1 cellular context compared by ENCODE assay signal in the genomic region with DNA sequence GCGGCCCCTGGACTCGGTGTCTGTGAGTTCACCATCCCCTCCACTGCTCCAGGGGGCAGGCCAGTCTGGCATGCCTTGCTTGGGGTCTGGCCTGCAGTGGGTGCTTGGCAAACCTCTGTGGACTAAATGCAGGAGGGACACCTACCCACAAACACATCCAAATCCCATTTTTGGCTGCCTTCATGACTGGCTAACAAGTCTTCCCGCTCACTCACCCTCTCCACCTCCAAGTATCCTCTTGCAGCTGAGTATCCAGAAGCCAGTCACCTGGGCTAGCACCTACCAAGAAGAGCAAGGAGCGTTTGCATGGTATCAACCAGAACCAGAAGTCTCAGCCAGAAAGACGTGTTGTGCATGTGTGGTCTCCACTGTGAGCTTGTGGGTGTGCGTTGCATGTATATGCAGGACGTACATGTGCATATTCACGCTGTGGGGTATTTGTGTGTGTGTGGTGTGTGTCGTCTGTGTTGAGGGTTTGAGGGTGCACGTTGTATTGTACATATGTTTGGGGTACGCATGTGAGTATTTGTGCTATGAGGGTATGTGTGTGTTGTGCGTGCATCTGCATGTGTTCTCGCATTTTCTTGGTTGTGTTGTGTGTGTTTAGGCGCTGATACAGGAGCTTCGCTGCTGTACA.
TF ChIP-seq lines count a peak whose summit lies in the region.

No MANE protein-coding gene starts in this region.

TF ChIP-seq in H1, 55 proteins besides CTCF, POLR2A, EP300 and RAD21:
- TF ChIP-seq SRF (IDR thresholded peaks at IDR 0.05; ENCODE audit: low read depth, low read length): no peak
- TF ChIP-seq CBX5 (IDR thresholded peaks at IDR 0.05; ENCODE audit: low read depth, low read length): no peak
- no peak for TF ChIP-seq HDAC2 (IDR thresholded peaks at IDR 0.05; ENCODE audit: borderline replicate concordance in 1 of 2, low read depth in 2 of 2, low read length in 2 of 2)
- no peak for TF ChIP-seq BCL11A (IDR thresholded peaks at IDR 0.05; ENCODE audit: low read depth in 2 of 2, low read length in 2 of 2)
- TF ChIP-seq SP2 (IDR thresholded peaks at IDR 0.05; ENCODE audit: low read length): no peak
- no peak for TF ChIP-seq SP1 (IDR thresholded peaks at IDR 0.05; ENCODE audit: low read depth, low read length)
- TF ChIP-seq, protein P1, sequence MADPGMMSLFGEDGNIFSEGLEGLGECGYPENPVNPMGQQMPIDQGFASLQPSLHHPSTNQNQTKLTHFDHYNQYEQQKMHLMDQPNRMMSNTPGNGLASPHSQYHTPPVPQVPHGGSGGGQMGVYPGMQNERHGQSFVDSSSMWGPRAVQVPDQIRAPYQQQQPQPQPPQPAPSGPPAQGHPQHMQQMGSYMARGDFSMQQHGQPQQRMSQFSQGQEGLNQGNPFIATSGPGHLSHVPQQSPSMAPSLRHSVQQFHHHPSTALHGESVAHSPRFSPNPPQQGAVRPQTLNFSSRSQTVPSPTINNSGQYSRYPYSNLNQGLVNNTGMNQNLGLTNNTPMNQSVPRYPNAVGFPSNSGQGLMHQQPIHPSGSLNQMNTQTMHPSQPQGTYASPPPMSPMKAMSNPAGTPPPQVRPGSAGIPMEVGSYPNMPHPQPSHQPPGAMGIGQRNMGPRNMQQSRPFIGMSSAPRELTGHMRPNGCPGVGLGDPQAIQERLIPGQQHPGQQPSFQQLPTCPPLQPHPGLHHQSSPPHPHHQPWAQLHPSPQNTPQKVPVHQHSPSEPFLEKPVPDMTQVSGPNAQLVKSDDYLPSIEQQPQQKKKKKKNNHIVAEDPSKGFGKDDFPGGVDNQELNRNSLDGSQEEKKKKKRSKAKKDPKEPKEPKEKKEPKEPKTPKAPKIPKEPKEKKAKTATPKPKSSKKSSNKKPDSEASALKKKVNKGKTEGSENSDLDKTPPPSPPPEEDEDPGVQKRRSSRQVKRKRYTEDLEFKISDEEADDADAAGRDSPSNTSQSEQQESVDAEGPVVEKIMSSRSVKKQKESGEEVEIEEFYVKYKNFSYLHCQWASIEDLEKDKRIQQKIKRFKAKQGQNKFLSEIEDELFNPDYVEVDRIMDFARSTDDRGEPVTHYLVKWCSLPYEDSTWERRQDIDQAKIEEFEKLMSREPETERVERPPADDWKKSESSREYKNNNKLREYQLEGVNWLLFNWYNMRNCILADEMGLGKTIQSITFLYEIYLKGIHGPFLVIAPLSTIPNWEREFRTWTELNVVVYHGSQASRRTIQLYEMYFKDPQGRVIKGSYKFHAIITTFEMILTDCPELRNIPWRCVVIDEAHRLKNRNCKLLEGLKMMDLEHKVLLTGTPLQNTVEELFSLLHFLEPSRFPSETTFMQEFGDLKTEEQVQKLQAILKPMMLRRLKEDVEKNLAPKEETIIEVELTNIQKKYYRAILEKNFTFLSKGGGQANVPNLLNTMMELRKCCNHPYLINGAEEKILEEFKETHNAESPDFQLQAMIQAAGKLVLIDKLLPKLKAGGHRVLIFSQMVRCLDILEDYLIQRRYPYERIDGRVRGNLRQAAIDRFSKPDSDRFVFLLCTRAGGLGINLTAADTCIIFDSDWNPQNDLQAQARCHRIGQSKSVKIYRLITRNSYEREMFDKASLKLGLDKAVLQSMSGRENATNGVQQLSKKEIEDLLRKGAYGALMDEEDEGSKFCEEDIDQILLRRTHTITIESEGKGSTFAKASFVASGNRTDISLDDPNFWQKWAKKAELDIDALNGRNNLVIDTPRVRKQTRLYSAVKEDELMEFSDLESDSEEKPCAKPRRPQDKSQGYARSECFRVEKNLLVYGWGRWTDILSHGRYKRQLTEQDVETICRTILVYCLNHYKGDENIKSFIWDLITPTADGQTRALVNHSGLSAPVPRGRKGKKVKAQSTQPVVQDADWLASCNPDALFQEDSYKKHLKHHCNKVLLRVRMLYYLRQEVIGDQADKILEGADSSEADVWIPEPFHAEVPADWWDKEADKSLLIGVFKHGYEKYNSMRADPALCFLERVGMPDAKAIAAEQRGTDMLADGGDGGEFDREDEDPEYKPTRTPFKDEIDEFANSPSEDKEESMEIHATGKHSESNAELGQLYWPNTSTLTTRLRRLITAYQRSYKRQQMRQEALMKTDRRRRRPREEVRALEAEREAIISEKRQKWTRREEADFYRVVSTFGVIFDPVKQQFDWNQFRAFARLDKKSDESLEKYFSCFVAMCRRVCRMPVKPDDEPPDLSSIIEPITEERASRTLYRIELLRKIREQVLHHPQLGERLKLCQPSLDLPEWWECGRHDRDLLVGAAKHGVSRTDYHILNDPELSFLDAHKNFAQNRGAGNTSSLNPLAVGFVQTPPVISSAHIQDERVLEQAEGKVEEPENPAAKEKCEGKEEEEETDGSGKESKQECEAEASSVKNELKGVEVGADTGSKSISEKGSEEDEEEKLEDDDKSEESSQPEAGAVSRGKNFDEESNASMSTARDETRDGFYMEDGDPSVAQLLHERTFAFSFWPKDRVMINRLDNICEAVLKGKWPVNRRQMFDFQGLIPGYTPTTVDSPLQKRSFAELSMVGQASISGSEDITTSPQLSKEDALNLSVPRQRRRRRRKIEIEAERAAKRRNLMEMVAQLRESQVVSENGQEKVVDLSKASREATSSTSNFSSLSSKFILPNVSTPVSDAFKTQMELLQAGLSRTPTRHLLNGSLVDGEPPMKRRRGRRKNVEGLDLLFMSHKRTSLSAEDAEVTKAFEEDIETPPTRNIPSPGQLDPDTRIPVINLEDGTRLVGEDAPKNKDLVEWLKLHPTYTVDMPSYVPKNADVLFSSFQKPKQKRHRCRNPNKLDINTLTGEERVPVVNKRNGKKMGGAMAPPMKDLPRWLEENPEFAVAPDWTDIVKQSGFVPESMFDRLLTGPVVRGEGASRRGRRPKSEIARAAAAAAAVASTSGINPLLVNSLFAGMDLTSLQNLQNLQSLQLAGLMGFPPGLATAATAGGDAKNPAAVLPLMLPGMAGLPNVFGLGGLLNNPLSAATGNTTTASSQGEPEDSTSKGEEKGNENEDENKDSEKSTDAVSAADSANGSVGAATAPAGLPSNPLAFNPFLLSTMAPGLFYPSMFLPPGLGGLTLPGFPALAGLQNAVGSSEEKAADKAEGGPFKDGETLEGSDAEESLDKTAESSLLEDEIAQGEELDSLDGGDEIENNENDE (IDR thresholded peaks at IDR 0.05; ENCODE audit: insufficient replicate concordance, low read length): no peak
- TF ChIP-seq ASH2L (IDR thresholded peaks at IDR 0.05; ENCODE audit: low read length): no peak
- TF ChIP-seq CBX8 (IDR thresholded peaks at IDR 0.05; ENCODE audit: borderline replicate concordance, low read depth, low read length): no peak
- no peak for TF ChIP-seq YY1 (IDR thresholded peaks at IDR 0.05; ENCODE audit: low read depth, low read length)
TF ChIP-seq in H1: peak in this region for 0.
